11 cellular contexts compared by ENCODE assay signal in the genomic region with DNA sequence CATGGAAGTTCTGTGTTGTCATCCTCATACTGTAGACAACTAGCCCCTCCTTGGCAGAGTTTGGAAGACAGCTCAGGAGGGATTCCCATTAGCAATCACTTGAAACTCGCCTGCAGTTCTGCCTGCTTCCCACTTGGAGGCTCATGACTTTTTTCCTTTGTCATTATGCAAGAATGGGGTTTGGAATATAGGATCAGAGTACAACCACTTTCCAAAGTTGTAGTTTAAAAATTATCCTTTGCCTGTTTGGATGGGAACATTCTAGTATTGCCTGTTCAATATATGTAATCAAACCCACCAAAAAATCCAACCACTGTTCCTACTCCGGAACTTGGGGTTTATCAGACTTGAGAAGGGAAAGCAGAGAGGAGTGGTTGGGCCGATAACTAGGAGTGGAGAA. TPM values are rescaled to one million over a fixed set of nuclear protein-coding genes. Genes with fewer than 3 reads are reported as not detected.
DNase-seq lines count a peak whose midpoint lies in the region; ATAC-seq and TF ChIP-seq lines count a peak whose summit lies in the region.
"Had no signal": no experiment of that assay in that cellular context is flagged by ENCODE, and none has a peak within 500 bp of the region (broad histone marks: within the 10 kb centered on the region; RNA-seq: fewer than 3 reads in every experiment).

No MANE protein-coding gene starts in this region.

- H3K36me3 ChIP-seq in Panc1 (ENCODE audit: control insufficient read depth, insufficient read depth, low read length) (peaks cover 3% of the 10 kb centered on the region; the same call in 1 of the 2 replicates), smooth muscle cell (ENCODE audit: low read depth) (peaks cover 3% of the 10 kb centered on the region)

- POLR2A ChIA-PET in Panc1 (lab: Charles Lee), result interaction anchor here (0.6 kb wide), 1 partner anchor 274 kb away, joined by 12 read pairs; no protein-coding TSS in a partner anchor

- no peaks in the 10 kb centered on the region for H3K79me2 ChIP-seq in smooth muscle cell (ENCODE audit: low read depth)

- H3K27ac ChIP-seq in Panc1 (ENCODE audit: low read length) (no peak overlapping the region), smooth muscle cell (ENCODE audit: low read depth) (no peak overlapping the region)
- H3K27ac ChIP-seq: BLaER1 treated with 17β-estradiol and CSF1 and Interleukin-3, amounts not matched to agents 10 nM and 100 nM; neutrophil had no signal

- CTCF ChIA-PET in Panc1 (lab: Charles Lee), result interaction anchor here (0.7 to 2.5 kb wide), 3 partner anchors 10 to 74 kb away, joined by 4 to 12 read pairs (median 6); a partner anchor contains a TSS

- WGBS in smooth muscle cell (ENCODE audit: low lambda C conversion rate), result 75% methylated on average over 3 of the region's 3 CpGs

- no peaks in the 10 kb centered on the region for H3K9me3 ChIP-seq in Panc1 (ENCODE audit: control insufficient read depth, insufficient read depth, low read depth, low read length)
- no peaks in the 10 kb centered on the region for H3K9me3 ChIP-seq in smooth muscle cell (replicated peaks; ENCODE audit: low read depth)
- H3K9me3 ChIP-seq: BLaER1 treated with 17β-estradiol and CSF1 and Interleukin-3, amounts not matched to agents 10 nM and 100 nM; neutrophil had no signal

- ATAC-seq in Panc1, result peak; percentile 36; the same call in 1 of the 2 replicates
- ATAC-seq in GM18502 (IDR thresholded peaks at IDR 0.05; ENCODE audit: poor library complexity, unreplicated experiment), result no peak
- ATAC-seq: activated T-cell treated with anti-CD3 and anti-CD28 coated beads, Interleukin-2, amount 50 U/mL, for 4 hours had no signal

- DNase-seq in NCI-H1417 (lab: John Stamatoyannopoulos, UW) (peak; percentile 4 to 45 (median 24)), NCI-H1417 treated with DMSO at 0.1 percent for 48 hours (lab: John Stamatoyannopoulos, UW) (no peak), Panc1 (ENCODE audit: low read depth, low spot score) (no peak), fibroblast of peridontal ligament (ENCODE audit: extremely low read depth) (peak; percentile 69), smooth muscle cell (lab: John Stamatoyannopoulos, UW; ENCODE audit: unreplicated experiment) (no peak), GM19240 (ENCODE audit: insufficient read length, low spot score) (no peak)
- DNase-seq in stimulated activated naive CD4-positive, alpha-beta T cell treated with Interleukin-2 at 50 U/mL for 16 hours (lab: John Stamatoyannopoulos, UW), result no peak
- DNase-seq: activated T-cell treated with anti-CD3 and anti-CD28 coated beads, Interleukin-2, amount 50 U/mL, for 4 hours had no signal

- H4K20me1 ChIP-seq in smooth muscle cell (ENCODE audit: low read depth), result no peaks in the 10 kb centered on the region

- H3F3A ChIP-seq in smooth muscle cell (ENCODE audit: low read depth), result peaks cover 14% of the 10 kb centered on the region

- intact Hi-C loops in Panc1 (cut with micrococcal nuclease; ENCODE audit: unreplicated experiment), result no loop called here

- H3K9ac ChIP-seq in smooth muscle cell (ENCODE audit: low read depth), result no peak overlapping the region

- TF ChIP-seq CTCF in Panc1 (IDR thresholded peaks at IDR 0.05) (peak; percentile 64), smooth muscle cell (IDR thresholded peaks at IDR 0.05; ENCODE audit: borderline replicate concordance, insufficient read depth, poor library complexity, severe bottlenecking) (peak; percentile 39)

- H3K27me3 ChIP-seq in Panc1 (ENCODE audit: control insufficient read depth, insufficient read depth, low read length), result no peaks in the 10 kb centered on the region
- H3K27me3 ChIP-seq in smooth muscle cell (ENCODE audit: low read depth), result no peaks in the 10 kb centered on the region
- H3K27me3 ChIP-seq: BLaER1 treated with 17β-estradiol and CSF1 and Interleukin-3, amounts not matched to agents 10 nM and 100 nM had no signal

- no peak overlapping the region for H3K4me2 ChIP-seq in smooth muscle cell

- in situ Hi-C loops in Panc1 (cut with HindIII; ENCODE audit: low pct_unique_long_range_greater_than_20kb, low sequenced_read_pairs), result no loop called here

- no peak overlapping the region for H2AFZ ChIP-seq in smooth muscle cell (ENCODE audit: low read depth)

- H3K4me3 ChIP-seq in Panc1 (ENCODE audit: low read depth in 2 of 2, low read length in 2 of 2), result no peak overlapping the region
- H3K4me3 ChIP-seq in smooth muscle cell, result no peak overlapping the region
- H3K4me3 ChIP-seq: BLaER1 treated with 17β-estradiol and CSF1 and Interleukin-3, amounts not matched to agents 10 nM and 100 nM had no signal

- no TSS peak for BruUV-seq in Panc1 (replicated peaks; lab: Mats Ljungman, UMichigan)

- H3K4me1 ChIP-seq in Panc1 (ENCODE audit: control insufficient read depth, insufficient read depth, low read length), result peaks cover 7% of the 10 kb centered on the region; the same call in 1 of the 2 replicates
- H3K4me1 ChIP-seq in smooth muscle cell (ENCODE audit: low read depth), result no peaks in the 10 kb centered on the region

RNA-seq across cellular contexts. Expression of a gene that starts 2.1 kb away (rescaled TPM):
- 0.28 TPM for total RNA-seq in Panc1 (2021; ENCODE audit: unreplicated experiment)
- not detected for polyA plus RNA-seq in Panc1 (2012; ENCODE audit: insufficient read length)
- not detected in 2 replicates for total RNA-seq in smooth muscle cell
- polyA plus RNA-seq in smooth muscle cell, result 0.24 TPM in 1 of 2 replicates, not detected in the other

RNA-seq across cellular contexts. Expression of a gene that starts 10.4 kb away (rescaled TPM):
- total RNA-seq in Panc1 (2021; ENCODE audit: unreplicated experiment) (74.5 TPM), smooth muscle cell (14.7 and 18.6 TPM in 2 replicates)
- 81.3 TPM for polyA plus RNA-seq in Panc1 (2012; ENCODE audit: insufficient read length)
- 67.9 and 71.3 TPM in 2 replicates for polyA plus RNA-seq in smooth muscle cell

RNA-seq across cellular contexts. Expression of a gene that starts 16.5 kb away (rescaled TPM):
- 84.9 TPM for total RNA-seq in Panc1 (2021; ENCODE audit: unreplicated experiment)
- 87.5 TPM for polyA plus RNA-seq in Panc1 (2012; ENCODE audit: insufficient read length)
- 39.6 and 47.8 TPM in 2 replicates for total RNA-seq in smooth muscle cell
- 24.1 and 28.3 TPM in 2 replicates for polyA plus RNA-seq in smooth muscle cell

RNA-seq across cellular contexts. Expression of a gene that starts 44.3 kb away (rescaled TPM):
- total RNA-seq in Panc1 (2021; ENCODE audit: unreplicated experiment), result 13.5 TPM
- polyA plus RNA-seq in Panc1 (2012; ENCODE audit: insufficient read length), result 14.4 TPM
- 0.36 and 0.45 TPM in 2 replicates for total RNA-seq in smooth muscle cell
- 0.69 and 1.5 TPM in 2 replicates for polyA plus RNA-seq in smooth muscle cell

Comparison
In these comparisons a context has a peak if more than half of its experiments do, and no peak if none do; other contexts are left out.
1. DNase-seq: peak in NCI-H1417 (3 of 3) and fibroblast of peridontal ligament (single experiment); none in NCI-H1417 treated with DMSO at 0.1 percent for 48 hours (single experiment), Panc1 (single experiment), smooth muscle cell (single experiment), stimulated activated naive CD4-positive, alpha-beta T cell treated with Interleukin-2 at 50 U/mL for 16 hours (single experiment) and GM19240 (single experiment).